In the genomic region with DNA sequence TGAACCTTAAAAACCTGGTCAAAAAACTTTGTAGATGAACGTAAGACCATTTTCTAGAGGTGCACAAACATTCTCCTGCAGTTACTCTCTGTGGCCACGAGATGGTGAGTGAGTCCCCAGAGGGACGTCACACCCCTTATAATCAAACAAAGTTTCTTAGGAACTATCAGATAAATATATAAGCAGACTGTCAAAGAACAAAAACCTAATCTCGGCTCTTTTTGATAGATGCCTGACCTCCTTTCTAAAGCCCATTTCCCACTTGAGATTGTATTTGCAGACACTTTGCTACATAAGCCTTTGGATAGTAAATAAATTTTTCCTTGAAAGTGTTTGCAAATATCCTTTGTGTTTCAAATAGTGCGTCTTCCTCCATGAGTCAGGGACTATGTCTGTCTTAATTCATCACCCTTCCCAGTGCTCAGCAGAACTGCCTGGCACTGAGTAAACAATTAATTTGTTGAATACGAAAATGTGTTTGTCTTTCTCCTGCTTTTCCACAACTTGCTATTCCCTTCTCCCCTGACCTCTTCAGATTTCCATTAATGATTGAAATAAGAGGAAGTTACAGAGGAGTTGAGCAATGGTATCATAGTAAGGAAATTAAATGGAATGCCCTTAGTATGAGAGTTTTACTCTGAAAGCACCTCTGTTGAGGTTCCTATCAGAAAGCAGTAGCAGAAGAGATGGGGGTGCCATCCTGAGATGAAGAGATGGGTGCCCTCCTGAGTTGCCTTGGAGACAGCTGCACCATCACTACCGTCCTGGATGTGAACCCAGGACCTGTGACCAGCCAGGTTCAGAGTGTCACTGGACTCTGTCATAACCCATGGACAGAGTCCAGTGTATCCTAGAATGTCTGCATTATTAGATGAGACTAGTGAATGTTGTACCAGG, we compare ENCODE assay signal across 8 cellular contexts. TPM values are rescaled to one million over a fixed set of nuclear protein-coding genes. Genes with fewer than 3 reads are reported as not detected.
DNase-seq lines count a peak whose midpoint lies in the region; ATAC-seq, FAIRE-seq and TF ChIP-seq lines count a peak whose summit lies in the region.

No MANE protein-coding gene starts in this region.

- intact Hi-C loops in kidney (cut with DNase I) (no loop called here), testis (cut with DNase I; ENCODE audit: low total_unique reads) (loop anchor here (5.0 kb wide), 1 partner anchor 140 kb away; no protein-coding TSS in a partner anchor)

- no peak for TF ChIP-seq POLR2A in testis (IDR thresholded peaks at IDR 0.05)

- H3K27me3 ChIP-seq in RWPE2 (ENCODE audit: insufficient read depth, poor library complexity, severe bottlenecking) (no peaks in the 10 kb centered on the region), testis (no peaks in the 10 kb centered on the region)

- 49 to 59% methylated on average over 7 of the region's 7 CpGs for WGBS in testis, 2 donors

- H3K9ac ChIP-seq in kidney (ENCODE audit: low read length in 2 of 2) = no peak overlapping the region

- no peaks in the 10 kb centered on the region for H3K9me3 ChIP-seq in RWPE2 (ENCODE audit: severe bottlenecking)
- H3K9me3 ChIP-seq in kidney (ENCODE audit: control insufficient read depth in 1 of 2, low read length in 2 of 2) = no peaks in the 10 kb centered on the region
- no peaks in the 10 kb centered on the region for H3K9me3 ChIP-seq in testis

- no peak overlapping the region for H3K4me3 ChIP-seq in RWPE2 (ENCODE audit: severe bottlenecking)
- no peak overlapping the region for H3K4me3 ChIP-seq in kidney (ENCODE audit: low read length in 2 of 2)
- H3K4me3 ChIP-seq in testis = no peak overlapping the region

- peak; percentile 90 for FAIRE-seq in GM19239 (lab: Jason Lieb, UNC)
- peak; percentile 49 for FAIRE-seq in HTR-8/SVneo (lab: Jason Lieb, UNC)
- FAIRE-seq in kidney (lab: Jason Lieb, UNC) = peak; percentile 66

- DNase-seq in DMS 273 (lab: John Stamatoyannopoulos, UW; ENCODE audit: unreplicated experiment) (peak; percentile 68), GM19239 (ENCODE audit: insufficient read length, low spot score) (no peak), HTR-8/SVneo (ENCODE audit: insufficient read length, low spot score) (peak; percentile 46), RWPE2 (ENCODE audit: low spot score) (no peak), kidney (no peak), testis (no peak), C1 segment of cervical spinal cord (lab: John Stamatoyannopoulos, UW) (no peak)
- peak; percentile 33 for DNase-seq in central memory CD4-positive, alpha-beta T cell

- peak; percentile 90 for TF ChIP-seq CTCF in RWPE2 (IDR thresholded peaks at IDR 0.05; ENCODE audit: poor library complexity, severe bottlenecking)
- peak; percentile 84 for TF ChIP-seq CTCF in kidney (IDR thresholded peaks at IDR 0.05; ENCODE audit: borderline replicate concordance, extremely low read depth, insufficient read depth)
- TF ChIP-seq CTCF in testis (IDR thresholded peaks at IDR 0.05) = peak; percentile 43 to 83 (median 76)

- H3K36me3 ChIP-seq in RWPE2 (ENCODE audit: low read depth) (no peaks in the 10 kb centered on the region), kidney (ENCODE audit: control insufficient read depth in 1 of 2, insufficient read depth in 2 of 2, low read length in 2 of 2) (peaks cover 6 to 14% of the 10 kb centered on the region in 2 donors), testis (ENCODE audit: low read depth, missing control alignments) (no peaks in the 10 kb centered on the region)

- ATAC-seq in RWPE2 (ENCODE audit: low read depth) = peak; percentile 76

- H3K4me1 ChIP-seq in RWPE2 (ENCODE audit: insufficient read depth, poor library complexity, severe bottlenecking) (no peaks in the 10 kb centered on the region), kidney (ENCODE audit: control insufficient read depth in 1 of 2, insufficient read depth in 1 of 2, low read depth in 1 of 2, low read length in 2 of 2) (no peaks in the 10 kb centered on the region), testis (no peaks in the 10 kb centered on the region)

- H3K27ac ChIP-seq in RWPE2 (ENCODE audit: poor library complexity, severe bottlenecking) (no peak overlapping the region), kidney (ENCODE audit: low read depth in 2 of 2, low read length in 2 of 2) (no peak overlapping the region), testis (no peak overlapping the region)

RNA-seq across cellular contexts. Expression of a gene that starts 57.8 kb away (rescaled TPM):
- 9.4 TPM for total RNA-seq in kidney
- 7.7 TPM for polyA plus RNA-seq in kidney (ENCODE audit: insufficient read depth, low read depth, low replicate concordance)
- total RNA-seq in testis = 1 to 10 TPM; 6.7 to 7.1 TPM
- 3.6 TPM for polyA plus RNA-seq in testis (ENCODE audit: insufficient read depth, low read depth, low replicate concordance)

Comparison
In these comparisons a context has a peak if more than half of its experiments do, and no peak if none do; other contexts are left out.
1. DNase-seq: peak in DMS 273 (single experiment), HTR-8/SVneo (single experiment) and central memory CD4-positive, alpha-beta T cell (single experiment); none in GM19239 (single experiment), RWPE2 (single experiment), kidney (single experiment), testis (single experiment) and C1 segment of cervical spinal cord (0 of 14).
2. Peak in every context shown above with its lines, with median percentiles within 50 percentile points of each other: CTCF ChIP-seq.